ENCODE assay signal across 1 cellular context in the genomic region with DNA sequence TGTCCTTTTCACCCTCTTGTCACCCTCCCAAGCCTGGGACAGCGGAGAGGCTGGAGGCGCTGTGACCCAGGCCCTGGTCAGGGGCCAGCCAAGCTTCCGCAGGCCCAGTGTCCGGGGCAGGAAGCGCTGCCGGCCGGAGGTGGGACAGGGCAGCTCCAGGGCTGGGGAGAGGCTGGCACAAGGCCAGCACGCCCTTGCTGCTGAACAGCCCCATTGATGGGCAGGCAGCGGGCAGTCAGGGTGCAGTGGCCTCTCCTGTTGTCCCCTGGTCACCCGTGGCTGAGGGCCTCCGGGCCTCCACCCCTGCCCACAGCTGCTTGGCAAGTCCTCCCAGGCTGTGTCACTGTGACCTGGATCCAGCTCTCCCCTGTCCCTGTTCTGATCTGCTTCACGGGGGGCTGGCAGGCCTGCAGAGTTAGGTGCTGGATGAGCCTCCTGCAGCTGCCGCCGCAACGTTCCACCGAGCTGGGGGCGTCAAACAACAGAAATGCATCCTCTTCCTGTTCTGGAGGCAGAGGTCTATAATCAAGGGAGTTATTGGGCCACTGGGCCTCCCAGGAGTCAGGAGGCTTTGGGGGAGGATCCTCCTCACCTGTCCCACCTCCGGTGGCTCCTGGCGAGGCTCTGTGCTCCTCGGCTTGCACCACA.
TF ChIP-seq lines count a peak whose summit lies in the region.

No MANE protein-coding gene starts in this region.

TF ChIP-seq in WTC11, 78 proteins besides CTCF, POLR2A, EP300 and RAD21 (continued from another document):
- TF ChIP-seq, protein P1, sequence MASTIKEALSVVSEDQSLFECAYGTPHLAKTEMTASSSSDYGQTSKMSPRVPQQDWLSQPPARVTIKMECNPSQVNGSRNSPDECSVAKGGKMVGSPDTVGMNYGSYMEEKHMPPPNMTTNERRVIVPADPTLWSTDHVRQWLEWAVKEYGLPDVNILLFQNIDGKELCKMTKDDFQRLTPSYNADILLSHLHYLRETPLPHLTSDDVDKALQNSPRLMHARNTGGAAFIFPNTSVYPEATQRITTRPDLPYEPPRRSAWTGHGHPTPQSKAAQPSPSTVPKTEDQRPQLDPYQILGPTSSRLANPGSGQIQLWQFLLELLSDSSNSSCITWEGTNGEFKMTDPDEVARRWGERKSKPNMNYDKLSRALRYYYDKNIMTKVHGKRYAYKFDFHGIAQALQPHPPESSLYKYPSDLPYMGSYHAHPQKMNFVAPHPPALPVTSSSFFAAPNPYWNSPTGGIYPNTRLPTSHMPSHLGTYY (CRISPR knock-in tag; IDR thresholded peaks at IDR 0.05) = no peak
- TF ChIP-seq ELF4 (CRISPR knock-in tag; IDR thresholded peaks at IDR 0.05; ENCODE audit: low read depth) (no peak), ZBTB21 (CRISPR knock-in tag; IDR thresholded peaks at IDR 0.05; ENCODE audit: borderline replicate concordance) (no peak), GRHL2 (CRISPR knock-in tag; IDR thresholded peaks at IDR 0.05; ENCODE audit: insufficient replicate concordance, severe bottlenecking) (no peak), TEAD1 (CRISPR knock-in tag; IDR thresholded peaks at IDR 0.05) (no peak)
- TF ChIP-seq, protein P2, sequence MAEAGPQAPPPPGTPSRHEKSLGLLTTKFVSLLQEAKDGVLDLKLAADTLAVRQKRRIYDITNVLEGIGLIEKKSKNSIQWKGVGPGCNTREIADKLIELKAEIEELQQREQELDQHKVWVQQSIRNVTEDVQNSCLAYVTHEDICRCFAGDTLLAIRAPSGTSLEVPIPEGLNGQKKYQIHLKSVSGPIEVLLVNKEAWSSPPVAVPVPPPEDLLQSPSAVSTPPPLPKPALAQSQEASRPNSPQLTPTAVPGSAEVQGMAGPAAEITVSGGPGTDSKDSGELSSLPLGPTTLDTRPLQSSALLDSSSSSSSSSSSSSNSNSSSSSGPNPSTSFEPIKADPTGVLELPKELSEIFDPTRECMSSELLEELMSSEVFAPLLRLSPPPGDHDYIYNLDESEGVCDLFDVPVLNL (CRISPR knock-in tag; IDR thresholded peaks at IDR 0.05; ENCODE audit: borderline replicate concordance, low read depth) = no peak
- TF ChIP-seq, protein P3, sequence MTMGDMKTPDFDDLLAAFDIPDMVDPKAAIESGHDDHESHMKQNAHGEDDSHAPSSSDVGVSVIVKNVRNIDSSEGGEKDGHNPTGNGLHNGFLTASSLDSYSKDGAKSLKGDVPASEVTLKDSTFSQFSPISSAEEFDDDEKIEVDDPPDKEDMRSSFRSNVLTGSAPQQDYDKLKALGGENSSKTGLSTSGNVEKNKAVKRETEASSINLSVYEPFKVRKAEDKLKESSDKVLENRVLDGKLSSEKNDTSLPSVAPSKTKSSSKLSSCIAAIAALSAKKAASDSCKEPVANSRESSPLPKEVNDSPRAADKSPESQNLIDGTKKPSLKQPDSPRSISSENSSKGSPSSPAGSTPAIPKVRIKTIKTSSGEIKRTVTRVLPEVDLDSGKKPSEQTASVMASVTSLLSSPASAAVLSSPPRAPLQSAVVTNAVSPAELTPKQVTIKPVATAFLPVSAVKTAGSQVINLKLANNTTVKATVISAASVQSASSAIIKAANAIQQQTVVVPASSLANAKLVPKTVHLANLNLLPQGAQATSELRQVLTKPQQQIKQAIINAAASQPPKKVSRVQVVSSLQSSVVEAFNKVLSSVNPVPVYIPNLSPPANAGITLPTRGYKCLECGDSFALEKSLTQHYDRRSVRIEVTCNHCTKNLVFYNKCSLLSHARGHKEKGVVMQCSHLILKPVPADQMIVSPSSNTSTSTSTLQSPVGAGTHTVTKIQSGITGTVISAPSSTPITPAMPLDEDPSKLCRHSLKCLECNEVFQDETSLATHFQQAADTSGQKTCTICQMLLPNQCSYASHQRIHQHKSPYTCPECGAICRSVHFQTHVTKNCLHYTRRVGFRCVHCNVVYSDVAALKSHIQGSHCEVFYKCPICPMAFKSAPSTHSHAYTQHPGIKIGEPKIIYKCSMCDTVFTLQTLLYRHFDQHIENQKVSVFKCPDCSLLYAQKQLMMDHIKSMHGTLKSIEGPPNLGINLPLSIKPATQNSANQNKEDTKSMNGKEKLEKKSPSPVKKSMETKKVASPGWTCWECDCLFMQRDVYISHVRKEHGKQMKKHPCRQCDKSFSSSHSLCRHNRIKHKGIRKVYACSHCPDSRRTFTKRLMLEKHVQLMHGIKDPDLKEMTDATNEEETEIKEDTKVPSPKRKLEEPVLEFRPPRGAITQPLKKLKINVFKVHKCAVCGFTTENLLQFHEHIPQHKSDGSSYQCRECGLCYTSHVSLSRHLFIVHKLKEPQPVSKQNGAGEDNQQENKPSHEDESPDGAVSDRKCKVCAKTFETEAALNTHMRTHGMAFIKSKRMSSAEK (CRISPR knock-in tag; IDR thresholded peaks at IDR 0.05; ENCODE audit: borderline replicate concordance) = no peak
TF ChIP-seq in WTC11: peak in this region for 0.
